ENCODE assay signal across 8 cellular contexts in the genomic region with DNA sequence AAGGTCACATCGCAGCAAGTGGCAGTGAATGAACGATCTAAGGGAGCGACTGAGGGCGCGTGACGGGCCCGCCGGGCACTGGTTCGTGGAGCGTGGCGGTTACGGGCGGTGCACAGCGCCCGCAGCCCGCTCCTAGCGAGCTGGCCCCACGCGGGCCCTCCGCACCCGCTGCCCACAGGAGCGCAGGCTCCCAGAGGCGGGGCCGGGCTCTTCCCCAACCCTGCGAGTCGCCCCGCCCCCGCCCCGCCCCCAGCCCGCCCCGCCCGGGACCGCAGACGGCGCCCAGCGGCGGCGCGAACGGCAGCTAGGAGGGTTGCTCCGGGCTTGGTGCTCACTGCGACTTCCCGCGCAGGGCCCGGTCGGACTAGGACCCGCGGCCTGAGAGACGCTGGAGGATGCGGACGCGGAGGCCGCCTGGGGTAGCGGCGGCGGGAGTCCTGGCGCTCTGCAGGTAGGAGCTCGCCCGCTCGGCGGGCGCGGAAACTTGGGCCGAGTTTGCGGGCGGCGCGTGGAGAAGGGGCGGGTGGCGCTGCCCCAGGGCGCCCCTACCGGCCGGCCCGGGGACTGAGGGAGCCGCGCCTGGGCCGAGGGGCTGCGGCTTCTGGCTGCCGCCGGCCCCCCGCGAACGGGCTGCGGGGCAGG. TPM values are rescaled to one million over a fixed set of nuclear protein-coding genes. Genes with fewer than 3 reads are reported as not detected.
DNase-seq lines count a peak whose midpoint lies in the region; ATAC-seq and TF ChIP-seq lines count a peak whose summit lies in the region.

A gene (plus strand): TSS at position 274 of the 642 bp plus-strand sequence. CDS start 4,167 bp downstream, outside the sequence.

- H3K36me3 ChIP-seq in breast epithelium, result no peaks in the 10 kb centered on the region

- peak within 1 kb of the TSS; percentile 96 for H3K27ac ChIP-seq in breast epithelium

- H3K9me3 ChIP-seq in breast epithelium, result no peaks in the 10 kb centered on the region

- H3K4me3 ChIP-seq in WI38 (ENCODE audit: low read depth, low read length) (peak within 1 kb of the TSS; percentile 91), breast epithelium (peak within 1 kb of the TSS; percentile 92 to 98 (median 93))

- peaks cover 4 to 25% of the 10 kb centered on the region in 2 donors for H3K4me1 ChIP-seq in breast epithelium

- peak; percentile 82 for TF ChIP-seq POLR2A in breast epithelium (IDR thresholded peaks at IDR 0.05)

- H3K27me3 ChIP-seq in breast epithelium, result no peaks in the 10 kb centered on the region

- peak; percentile 46 for ATAC-seq in HG02588 (IDR thresholded peaks at IDR 0.05; ENCODE audit: unreplicated experiment)

- DNase-seq in DMS 273 (lab: John Stamatoyannopoulos, UW; ENCODE audit: unreplicated experiment) (peak; percentile 84), DMS 273 treated with DMSO at 0.1 percent for 48 hours (lab: John Stamatoyannopoulos, UW) (no peak), NCI-H1105 (lab: John Stamatoyannopoulos, UW) (peak; percentile 28), breast epithelium (ENCODE audit: low spot score in 2 of 2) (peak; percentile 57 to 63), iPS-NIHi7 (ENCODE audit: extremely low spot score) (peak; percentile 87)
- peak; percentile 46 to 54 for DNase-seq in stimulated activated CD4-positive, alpha-beta T cell treated with anti-CD3 and anti-CD28 coated beads, Interleukin-12 subunit alpha, Interleukin-12 subunit beta, amount 100 ng/mL, for 24 hours (ENCODE audit: low read depth in 2 of 2)

- peak; percentile 60 for TF ChIP-seq CTCF in WI38 (IDR thresholded peaks at IDR 0.05; ENCODE audit: low read depth, low read length)
- peak; percentile 51 to 96 (median 72) for TF ChIP-seq CTCF in breast epithelium (IDR thresholded peaks at IDR 0.05)

- intact Hi-C loops in breast epithelium (cut with DNase I; ENCODE audit: low total_unique reads), result loop anchor here (5.0 kb wide), 1 partner anchor 169 kb away; no protein-coding TSS in a partner anchor

RNA-seq across cellular contexts. Expression of the gene that starts here (rescaled TPM):
- 10 to 100 TPM in 2 of 3 donors, 1 to 10 TPM in 1; 7.7 to 17.4 (median 11.5) TPM for total RNA-seq in breast epithelium
